1 cellular context compared by ENCODE assay signal in genomic region chr18:66749030-66749429, GRCh38.
TF ChIP-seq lines count a peak whose summit lies in the region.

No MANE protein-coding gene starts in this region.

TF ChIP-seq in GM23338, 12 proteins besides CTCF, POLR2A, EP300 and RAD21 (continued from another document):
- no peak for TF ChIP-seq ZNF462 (CRISPR knock-in tag; IDR thresholded peaks at IDR 0.05)
- TF ChIP-seq, protein P1, sequence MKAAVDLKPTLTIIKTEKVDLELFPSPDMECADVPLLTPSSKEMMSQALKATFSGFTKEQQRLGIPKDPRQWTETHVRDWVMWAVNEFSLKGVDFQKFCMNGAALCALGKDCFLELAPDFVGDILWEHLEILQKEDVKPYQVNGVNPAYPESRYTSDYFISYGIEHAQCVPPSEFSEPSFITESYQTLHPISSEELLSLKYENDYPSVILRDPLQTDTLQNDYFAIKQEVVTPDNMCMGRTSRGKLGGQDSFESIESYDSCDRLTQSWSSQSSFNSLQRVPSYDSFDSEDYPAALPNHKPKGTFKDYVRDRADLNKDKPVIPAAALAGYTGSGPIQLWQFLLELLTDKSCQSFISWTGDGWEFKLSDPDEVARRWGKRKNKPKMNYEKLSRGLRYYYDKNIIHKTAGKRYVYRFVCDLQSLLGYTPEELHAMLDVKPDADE (IDR thresholded peaks at IDR 0.05), result no peak
- TF ChIP-seq, protein P2, sequence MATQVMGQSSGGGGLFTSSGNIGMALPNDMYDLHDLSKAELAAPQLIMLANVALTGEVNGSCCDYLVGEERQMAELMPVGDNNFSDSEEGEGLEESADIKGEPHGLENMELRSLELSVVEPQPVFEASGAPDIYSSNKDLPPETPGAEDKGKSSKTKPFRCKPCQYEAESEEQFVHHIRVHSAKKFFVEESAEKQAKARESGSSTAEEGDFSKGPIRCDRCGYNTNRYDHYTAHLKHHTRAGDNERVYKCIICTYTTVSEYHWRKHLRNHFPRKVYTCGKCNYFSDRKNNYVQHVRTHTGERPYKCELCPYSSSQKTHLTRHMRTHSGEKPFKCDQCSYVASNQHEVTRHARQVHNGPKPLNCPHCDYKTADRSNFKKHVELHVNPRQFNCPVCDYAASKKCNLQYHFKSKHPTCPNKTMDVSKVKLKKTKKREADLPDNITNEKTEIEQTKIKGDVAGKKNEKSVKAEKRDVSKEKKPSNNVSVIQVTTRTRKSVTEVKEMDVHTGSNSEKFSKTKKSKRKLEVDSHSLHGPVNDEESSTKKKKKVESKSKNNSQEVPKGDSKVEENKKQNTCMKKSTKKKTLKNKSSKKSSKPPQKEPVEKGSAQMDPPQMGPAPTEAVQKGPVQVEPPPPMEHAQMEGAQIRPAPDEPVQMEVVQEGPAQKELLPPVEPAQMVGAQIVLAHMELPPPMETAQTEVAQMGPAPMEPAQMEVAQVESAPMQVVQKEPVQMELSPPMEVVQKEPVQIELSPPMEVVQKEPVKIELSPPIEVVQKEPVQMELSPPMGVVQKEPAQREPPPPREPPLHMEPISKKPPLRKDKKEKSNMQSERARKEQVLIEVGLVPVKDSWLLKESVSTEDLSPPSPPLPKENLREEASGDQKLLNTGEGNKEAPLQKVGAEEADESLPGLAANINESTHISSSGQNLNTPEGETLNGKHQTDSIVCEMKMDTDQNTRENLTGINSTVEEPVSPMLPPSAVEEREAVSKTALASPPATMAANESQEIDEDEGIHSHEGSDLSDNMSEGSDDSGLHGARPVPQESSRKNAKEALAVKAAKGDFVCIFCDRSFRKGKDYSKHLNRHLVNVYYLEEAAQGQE (IDR thresholded peaks at IDR 0.05; ENCODE audit: unreplicated experiment), result no peak
- TF ChIP-seq EZH2 (IDR thresholded peaks at IDR 0.05; ENCODE audit: low read depth, unreplicated experiment), result no peak
TF ChIP-seq in GM23338: peak in this region for 0.
